ENCODE assay signal across 29 cellular contexts in genomic region chr16:12780467-12780866, GRCh38.
"Had no signal": no experiment of that assay in that cellular context is flagged by ENCODE, and none has a peak within 500 bp of the region (broad histone marks: within the 10 kb centered on the region; RNA-seq: fewer than 3 reads in every experiment).

No MANE protein-coding gene starts in this region.

- H3K4me1 ChIP-seq: pancreas, psoas muscle, spleen, suprapubic skin, testis, tibial artery, transverse colon, upper lobe of right lung, uterus had no signal

- H3K4me3 Mint-ChIP-seq: naive thymus-derived CD4-positive, alpha-beta T cell; natural killer cell; nephron; stimulated activated memory B cell treated with anti-CD40 and anti-IgM and Interleukin-4, amounts not matched to agents 10 μg/mL and 1 μg/mL and 100 μg/mL, for 72 hours; stimulated activated naive CD8-positive, alpha-beta T cell treated with anti-CD3 and anti-CD28 coated beads, Interleukin-15, amount 100 ng/mL, for 72 hours; type B pancreatic cell had no signal

- H3K27me3 ChIP-seq: neutrophil, pancreas, spleen, suprapubic skin, testis, tibial artery, transverse colon, upper lobe of right lung, uterus had no signal

- DNase-seq: naive thymus-derived CD4-positive, alpha-beta T cell; natural killer cell; nucleus accumbens; pancreas; psoas muscle; right cardiac atrium; spleen; stimulated activated CD4-positive, alpha-beta T cell treated with anti-CD3 and anti-CD28 coated beads, Interleukin-12 subunit alpha, Interleukin-12 subunit beta, amount 100 ng/mL, for 4 hours; stimulated activated CD4-positive, alpha-beta T cell treated with anti-CD3 and anti-CD28 coated beads, Interleukin-1b, Interleukin-23, amount 100 ng/mL, for 48 hours; stimulated activated CD4-positive, alpha-beta T cell treated with anti-CD3 and anti-CD28 coated beads, Interleukin-4, amount 100 ng/mL, for 1 hour; stimulated activated CD4-positive, alpha-beta T cell treated with anti-CD3 and anti-CD28 coated beads, Interleukin-4, amount 100 ng/mL, for 4 hours; stimulated activated CD8-positive, alpha-beta memory T cell treated with anti-CD3 and anti-CD28 coated beads, Interleukin-4, amount 100 ng/mL, for 48 hours; stimulated activated naive CD4-positive, alpha-beta T cell; stimulated activated naive CD8-positive, alpha-beta T cell treated with anti-CD3 and anti-CD28 coated beads, Interleukin-15, amount 100 ng/mL, for 72 hours; stimulated activated naive CD8-positive, alpha-beta T cell treated with anti-CD3 and anti-CD28 coated beads, Interleukin-15, Interleukin-2, amounts not matched to agents 100 U/mL and 50 U/mL, for 24 hours; substantia nigra; testis; tibial artery; transverse colon; upper lobe of right lung; uterus had no signal

- H3K36me3 ChIP-seq: pancreas, uterus had no signal

- H3K4me1 Mint-ChIP-seq: natural killer cell; nephron; stimulated activated memory B cell treated with anti-CD40 and anti-IgM and Interleukin-4, amounts not matched to agents 10 μg/mL and 1 μg/mL and 100 μg/mL, for 72 hours had no signal

- H3K9me3 Mint-ChIP-seq: natural killer cell, nephron, type B pancreatic cell had no signal

- H3K4me3 ChIP-seq: pancreas, psoas muscle, skin epidermis, smooth muscle cell, spleen, suprapubic skin, testis, tibial artery, transverse colon, upper lobe of right lung, uterus had no signal

- H3K27ac ChIP-seq: neutrophil, pancreas, psoas muscle, skin epidermis, spleen, suprapubic skin, testis, tibial artery, transverse colon, upper lobe of right lung, uterus had no signal

- ATAC-seq: naive thymus-derived CD4-positive, alpha-beta T cell; natural killer cell; pancreas; psoas muscle; right cardiac atrium; sciatic nerve; stimulated activated memory B cell treated with anti-CD40 and anti-IgM and Interleukin-4, amounts not matched to agents 10 μg/mL and 1 μg/mL and 100 μg/mL, for 72 hours; stimulated activated naive CD8-positive, alpha-beta T cell treated with anti-CD3 and anti-CD28 coated beads, Interleukin-15, amount 100 ng/mL, for 72 hours; stimulated activated naive CD8-positive, alpha-beta T cell treated with anti-CD3 and anti-CD28 coated beads, Interleukin-15, Interleukin-2, amounts not matched to agents 100 U/mL and 50 U/mL, for 24 hours; upper lobe of right lung had no signal

- H3K27ac Mint-ChIP-seq: naive thymus-derived CD4-positive, alpha-beta T cell; natural killer cell; nephron; stimulated activated memory B cell treated with anti-CD40 and anti-IgM and Interleukin-4, amounts not matched to agents 10 μg/mL and 1 μg/mL and 100 μg/mL, for 72 hours; stimulated activated naive CD8-positive, alpha-beta T cell treated with anti-CD3 and anti-CD28 coated beads, Interleukin-15, amount 100 ng/mL, for 72 hours; type B pancreatic cell had no signal

- H3K4me2 ChIP-seq: smooth muscle cell had no signal

- FAIRE-seq: pancreas had no signal

- H3K9me3 ChIP-seq: neutrophil, pancreas, suprapubic skin, testis, transverse colon, upper lobe of right lung, uterus had no signal

- H3K27me3 Mint-ChIP-seq: naive thymus-derived CD4-positive, alpha-beta T cell; stimulated activated memory B cell treated with anti-CD40 and anti-IgM and Interleukin-4, amounts not matched to agents 10 μg/mL and 1 μg/mL and 100 μg/mL, for 72 hours; stimulated activated naive CD8-positive, alpha-beta T cell treated with anti-CD3 and anti-CD28 coated beads, Interleukin-15, amount 100 ng/mL, for 72 hours; type B pancreatic cell had no signal

- H3K36me3 Mint-ChIP-seq: natural killer cell had no signal
